In the genomic region with DNA sequence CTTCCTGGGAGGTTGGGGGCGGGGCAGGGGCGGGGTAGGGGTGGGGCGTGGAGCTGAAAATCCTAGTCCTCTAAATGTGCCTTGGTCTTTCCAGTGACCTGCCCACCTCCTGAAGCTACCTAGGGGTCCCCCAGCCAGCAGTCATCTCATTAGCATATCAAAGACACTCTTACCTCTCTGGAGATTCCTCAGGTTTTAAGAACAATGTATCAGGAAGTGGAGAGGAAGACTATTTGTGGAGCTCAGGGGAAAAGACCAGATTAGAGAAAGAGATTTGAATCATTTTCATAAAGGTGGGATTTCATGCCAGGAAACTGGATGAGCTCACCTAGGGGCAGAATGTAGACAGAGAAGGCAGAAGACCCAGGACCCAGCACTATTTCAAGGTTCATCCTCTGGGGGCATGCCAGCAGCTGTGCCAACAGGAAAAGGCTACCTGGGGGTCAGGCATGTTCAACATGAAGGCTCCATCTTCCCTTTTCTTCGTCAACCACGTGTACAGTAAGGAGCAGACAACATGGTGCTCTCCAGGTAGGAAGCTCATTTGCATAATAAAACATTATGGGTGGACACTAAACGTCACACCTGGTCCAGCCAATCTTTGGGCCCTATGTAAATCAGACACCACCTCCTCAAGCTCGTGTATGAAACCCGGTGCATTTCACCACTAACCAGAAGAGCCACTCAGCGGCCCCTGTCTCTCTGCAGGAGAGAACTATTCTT, we compare ENCODE assay signal across 1 cellular context.
A peak's percentile ranks its signal among the peaks of the same experiment; 100 is the strongest.
TF ChIP-seq lines count a peak whose summit lies in the region.

No MANE protein-coding gene starts in this region.

TF ChIP-seq in K562, 482 proteins besides CTCF, POLR2A, EP300 and RAD21:
- TF ChIP-seq MNT (conservative IDR thresholded peaks at IDR 0.05): 0 out of 4 replicates have a peak, but pooled peaks of 1 of the 2 experiments have one; percentile 22
- no peak for TF ChIP-seq MAFF (IDR thresholded peaks at IDR 0.05; ENCODE audit: low read length)
- no peak for TF ChIP-seq RAD51 (IDR thresholded peaks at IDR 0.05; ENCODE audit: borderline replicate concordance, low read depth)
- TF ChIP-seq STAT5B (CRISPR knock-in tag; IDR thresholded peaks at IDR 0.05): no peak
